In the genomic region with DNA sequence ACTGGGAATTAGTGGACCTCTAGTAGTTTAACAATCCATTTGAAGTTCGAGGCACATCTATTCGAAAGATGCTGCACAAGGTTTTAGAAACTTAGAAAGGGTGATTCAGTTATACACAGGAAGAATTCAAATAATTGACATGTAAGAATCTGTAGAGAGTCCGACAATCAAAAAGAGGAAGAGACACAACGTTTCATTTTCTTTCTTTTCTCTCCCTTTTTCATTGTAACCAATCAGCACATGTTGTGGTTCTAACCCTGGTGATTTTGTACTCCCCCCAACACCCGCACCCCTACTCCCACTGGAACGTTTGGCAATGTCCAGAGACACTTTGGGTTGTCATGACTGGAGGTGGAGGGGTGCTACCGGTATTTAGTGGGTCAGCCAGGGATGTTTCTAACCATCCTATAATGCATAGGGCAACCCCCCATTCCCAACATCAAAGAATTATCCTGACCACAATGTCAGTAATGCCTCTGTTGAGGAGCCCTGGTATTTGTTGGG, we compare ENCODE assay signal across 1 cellular context.
TF ChIP-seq lines count a peak whose summit lies in the region.

No MANE protein-coding gene starts in this region.

TF ChIP-seq in H1, 55 proteins besides CTCF, POLR2A, EP300 and RAD21:
- TF ChIP-seq NANOG (IDR thresholded peaks at IDR 0.05; ENCODE audit: insufficient read depth, low read depth, low read length, poor library complexity, severe bottlenecking), result no peak
TF ChIP-seq in H1: peak in this region for 0.
